Comparison of ENCODE assay signal across 28 cellular contexts in genomic region chr5:133796186-133796585, GRCh38.
"Had no signal": no experiment of that assay in that cellular context is flagged by ENCODE, and none has a peak within 500 bp of the region (broad histone marks: within the 10 kb centered on the region; RNA-seq: fewer than 3 reads in every experiment).

No MANE protein-coding gene starts in this region.

- H3K4me1 ChIP-seq: neural progenitor cell, parathyroid adenoma, psoas muscle, right lobe of liver, sigmoid colon, stomach, thyroid gland, tibial nerve, vagina had no signal

- H3K4me3 ChIP-seq: neural progenitor cell, ovary, psoas muscle, right lobe of liver, sigmoid colon, stomach, thoracic aorta, thyroid gland, tibial nerve, upper lobe of left lung, vagina had no signal

- ATAC-seq: natural killer cell; psoas muscle; right cardiac atrium; right lobe of liver; stimulated activated effector memory CD8-positive, alpha-beta T cell treated with anti-CD3 and anti-CD28 coated beads, Interleukin-12 subunit alpha, Interleukin-12 subunit beta, amount 100 ng/mL, for 72 hours; stimulated activated naive B cell treated with anti-CD40 and anti-IgM and Interleukin-4, amounts not matched to agents 10 μg/mL and 1 μg/mL and 100 μg/mL, for 72 hours had no signal

- H3K27me3 ChIP-seq: neural progenitor cell, ovary, right lobe of liver, sigmoid colon, thyroid gland, tibial nerve, upper lobe of left lung, vagina had no signal

- H3K9me3 Mint-ChIP-seq: natural killer cell; nephron; neural progenitor cell; stimulated activated effector memory CD8-positive, alpha-beta T cell treated with anti-CD3 and anti-CD28 coated beads, Interleukin-12 subunit alpha, Interleukin-12 subunit beta, amount 100 ng/mL, for 72 hours; stimulated activated naive B cell treated with anti-CD40 and anti-IgM and Interleukin-4, amounts not matched to agents 10 μg/mL and 1 μg/mL and 100 μg/mL, for 72 hours; stimulated activated naive CD8-positive, alpha-beta T cell treated with anti-CD3 and anti-CD28 coated beads, Interleukin-15, Interleukin-2, amounts not matched to agents 100 ng/mL and 50 ng/mL, for 24 hours had no signal

- H3K9me3 ChIP-seq: ovary, psoas muscle, right lobe of liver, sigmoid colon, stomach, thoracic aorta, thyroid gland, tibial nerve, upper lobe of left lung, vagina had no signal

- H3K36me3 Mint-ChIP-seq: natural killer cell; neural progenitor cell; stimulated activated effector memory CD8-positive, alpha-beta T cell treated with anti-CD3 and anti-CD28 coated beads, Interleukin-12 subunit alpha, Interleukin-12 subunit beta, amount 100 ng/mL, for 72 hours had no signal

- DNase-seq: natural killer cell; occipital lobe; ovary; posterior cingulate gyrus; psoas muscle; right cardiac atrium; sigmoid colon; small intestine; stimulated activated CD4-positive, alpha-beta T cell treated with anti-CD3 and anti-CD28 coated beads, Interleukin-15, amount 100 ng/mL, for 24 hours; stimulated activated CD4-positive, alpha-beta T cell treated with anti-CD3 and anti-CD28 coated beads, Interleukin-2, amount 100 ng/mL, for 24 hours; stimulated activated CD4-positive, alpha-beta T cell treated with anti-CD3 and anti-CD28 coated beads, Interleukin-2, amount 100 ng/mL, for 48 hours; stimulated activated CD4-positive, alpha-beta T cell treated with anti-CD3 and anti-CD28 coated beads, Interleukin-4, amount 100 ng/mL, for 24 hours; stimulated activated naive B cell treated with anti-CD40 and anti-IgM and Interleukin-4, amounts not matched to agents 10 μg/mL and 1 μg/mL and 100 μg/mL, for 72 hours; stimulated activated naive CD4-positive, alpha-beta T cell treated with Interleukin-2 at 50 U/mL for 16 hours; stomach; thyroid gland; trophoblast cell; upper lobe of left lung had no signal

- H3K4me1 Mint-ChIP-seq: natural killer cell had no signal

- H3K36me3 ChIP-seq: neural progenitor cell, ovary, right lobe of liver, sigmoid colon, stomach, thoracic aorta, thyroid gland, tibial nerve, upper lobe of left lung, vagina had no signal

- H3K4me3 Mint-ChIP-seq: natural killer cell; nephron; neural progenitor cell; stimulated activated effector memory CD8-positive, alpha-beta T cell treated with anti-CD3 and anti-CD28 coated beads, Interleukin-12 subunit alpha, Interleukin-12 subunit beta, amount 100 ng/mL, for 72 hours; stimulated activated naive B cell treated with anti-CD40 and anti-IgM and Interleukin-4, amounts not matched to agents 10 μg/mL and 1 μg/mL and 100 μg/mL, for 72 hours; stimulated activated naive CD8-positive, alpha-beta T cell treated with anti-CD3 and anti-CD28 coated beads, Interleukin-15, Interleukin-2, amounts not matched to agents 100 ng/mL and 50 ng/mL, for 24 hours had no signal

- H3K27ac ChIP-seq: neural progenitor cell, ovary, parathyroid adenoma, psoas muscle, right lobe of liver, sigmoid colon, stomach, thyroid gland, tibial nerve, upper lobe of left lung, vagina had no signal

- H3K27ac Mint-ChIP-seq: natural killer cell; neural progenitor cell; progenitor cell of endocrine pancreas; stimulated activated effector memory CD8-positive, alpha-beta T cell treated with anti-CD3 and anti-CD28 coated beads, Interleukin-12 subunit alpha, Interleukin-12 subunit beta, amount 100 ng/mL, for 72 hours; stimulated activated naive B cell treated with anti-CD40 and anti-IgM and Interleukin-4, amounts not matched to agents 10 μg/mL and 1 μg/mL and 100 μg/mL, for 72 hours; stimulated activated naive CD8-positive, alpha-beta T cell treated with anti-CD3 and anti-CD28 coated beads, Interleukin-15, Interleukin-2, amounts not matched to agents 100 ng/mL and 50 ng/mL, for 24 hours had no signal

- H3K9ac ChIP-seq: neural progenitor cell, parathyroid adenoma had no signal
